Comparison of ENCODE assay signal across 28 cellular contexts in genomic region chr3:52492059-52492458, GRCh38. TPM values are rescaled to one million over a fixed set of nuclear protein-coding genes. Genes with fewer than 3 reads are reported as not detected.
"Had no signal": no experiment of that assay in that cellular context is flagged by ENCODE, and none has a peak within 500 bp of the region (broad histone marks: within the 10 kb centered on the region; RNA-seq: fewer than 3 reads in every experiment).

No MANE protein-coding gene starts in this region.

- H3K9me3 ChIP-seq: body of pancreas, colonic mucosa, esophagus squamous epithelium, ovary, thyroid gland, upper lobe of right lung had no signal

- ATAC-seq: activated naive CD4-positive, alpha-beta T cell treated with anti-CD3 and anti-CD28 coated beads, Interleukin-2, amount 50 U/mL, for 72 hours; activated T-cell treated with anti-CD3 and anti-CD28 coated beads, Interleukin-2, amount 50 U/mL, for 72 hours; body of pancreas; left ventricle myocardium superior; sciatic nerve; stimulated activated effector memory CD8-positive, alpha-beta T cell treated with anti-CD3 and anti-CD28 coated beads, Interleukin-12 subunit alpha, Interleukin-12 subunit beta, amount 100 ng/mL, for 72 hours; stimulated activated naive CD8-positive, alpha-beta T cell treated with anti-CD3 and anti-CD28 coated beads, Interleukin-15, amount 100 ng/mL, for 72 hours; upper lobe of right lung had no signal

- H3K36me3 ChIP-seq: colonic mucosa had no signal

- H3K27me3 Mint-ChIP-seq: progenitor cell of endocrine pancreas; stimulated activated naive CD8-positive, alpha-beta T cell treated with anti-CD3 and anti-CD28 coated beads, Interleukin-15, amount 100 ng/mL, for 72 hours had no signal

- DNase-seq: activated CD4-positive, alpha-beta T cell treated with anti-CD3 and anti-CD28 coated beads for 4 hours; activated CD4-positive, alpha-beta T cell treated with anti-CD3 and anti-CD28 coated beads, Interleukin-2, amount 50 U/mL, for 4 hours; activated naive CD4-positive, alpha-beta T cell; activated T-cell treated with anti-CD3 and anti-CD28 coated beads for 4 hours; activated T-cell treated with anti-CD3 and anti-CD28 coated beads, Interleukin-2, amount 50 U/mL, for 72 hours; anterior cingulate cortex; body of pancreas; cerebellar nuclear complex; colonic mucosa; esophagus squamous epithelium; foreskin melanocyte; left ventricle myocardium superior; mammary epithelial cell; naive B cell; nephron progenitor cell; ovary; stimulated activated CD4-positive, alpha-beta T cell treated with anti-CD3 and anti-CD28 coated beads, Interleukin-4, amount 100 ng/mL, for 24 hours; stimulated activated naive CD8-positive, alpha-beta T cell treated with anti-CD3 and anti-CD28 coated beads, Interleukin-15, amount 100 ng/mL, for 72 hours; T-helper 1 cell; thyroid gland; upper lobe of right lung had no signal

- H3K27me3 ChIP-seq: body of pancreas, colonic mucosa, esophagus squamous epithelium, ovary, thyroid gland, upper lobe of right lung had no signal

- H3K27ac ChIP-seq: colonic mucosa, epithelial cell of prostate, ovary had no signal

- H3K4me3 Mint-ChIP-seq: activated T-cell treated with anti-CD3 and anti-CD28 coated beads, Interleukin-2, amount 50 U/mL, for 72 hours; naive B cell; nephron progenitor cell; stimulated activated effector memory CD8-positive, alpha-beta T cell treated with anti-CD3 and anti-CD28 coated beads, Interleukin-12 subunit alpha, Interleukin-12 subunit beta, amount 100 ng/mL, for 72 hours; stimulated activated naive CD8-positive, alpha-beta T cell treated with anti-CD3 and anti-CD28 coated beads, Interleukin-15, amount 100 ng/mL, for 72 hours had no signal

- H3K9me3 Mint-ChIP-seq: activated naive CD4-positive, alpha-beta T cell treated with anti-CD3 and anti-CD28 coated beads, Interleukin-2, amount 50 U/mL, for 72 hours; activated T-cell treated with anti-CD3 and anti-CD28 coated beads, Interleukin-2, amount 50 U/mL, for 72 hours; naive B cell; nephron progenitor cell; stimulated activated effector memory CD8-positive, alpha-beta T cell treated with anti-CD3 and anti-CD28 coated beads, Interleukin-12 subunit alpha, Interleukin-12 subunit beta, amount 100 ng/mL, for 72 hours; stimulated activated naive CD8-positive, alpha-beta T cell treated with anti-CD3 and anti-CD28 coated beads, Interleukin-15, amount 100 ng/mL, for 72 hours had no signal

- H3K27ac Mint-ChIP-seq: activated T-cell treated with anti-CD3 and anti-CD28 coated beads, Interleukin-2, amount 50 U/mL, for 72 hours; progenitor cell of endocrine pancreas had no signal

- H3K4me3 ChIP-seq: body of pancreas, colonic mucosa, esophagus squamous epithelium, ovary, skin epidermis, thyroid gland, upper lobe of right lung had no signal

- H3K4me1 ChIP-seq: colonic mucosa had no signal

RNA-seq across cellular contexts. Expression of gene TNNC1, which starts 38.2 kb away (rescaled TPM):
- total RNA-seq: glomerular endothelial cell had no signal
